Comparison of ENCODE assay signal across 9 cellular contexts in genomic region chr10:12042797-12043651, GRCh38. TPM values are rescaled to one million over a fixed set of nuclear protein-coding genes. Genes with fewer than 3 reads are reported as not detected.
DNase-seq lines count a peak whose midpoint lies in the region; ATAC-seq, FAIRE-seq and TF ChIP-seq lines count a peak whose summit lies in the region.
"Had no signal": no experiment of that assay in that cellular context is flagged by ENCODE, and none has a peak within 500 bp of the region (broad histone marks: within the 10 kb centered on the region; RNA-seq: fewer than 3 reads in every experiment).

UPF2 (minus strand) TSS chr10:12042809; CDS start chr10:12035423, 7,386 bp downstream.

- H3K4me1 ChIP-seq in kidney (ENCODE audit: control insufficient read depth in 1 of 2, insufficient read depth in 1 of 2, low read depth in 1 of 2, low read length in 2 of 2) = peaks cover 4 to 6% of the 10 kb centered on the region in 2 donors

- H3K4me1 Mint-ChIP-seq in activated CD4-positive, alpha-beta T cell treated with anti-CD3 and anti-CD28 coated beads for 36 hours = peaks cover 37% of the 10 kb centered on the region
- peaks cover 21% of the 10 kb centered on the region for H3K4me1 Mint-ChIP-seq in chondrocyte (ENCODE audit: low read depth)

- intact Hi-C loops in activated CD4-positive, alpha-beta T cell treated with anti-CD3 and anti-CD28 coated beads for 36 hours (cut with DNase I, micrococcal nuclease) = loop anchor here (1.0 to 10.0 kb wide), 13 partner anchors 25 to 1306 kb away; partner anchors contain the start of genes DHTKD1 (in 2 of the 2), MCM10 (in 2 of the 2), NUDT5 (in 2 of the 2) and SEC61A2 (in 2 of the 2)
- intact Hi-C loops in kidney (cut with DNase I) = no loop called here

- peaks cover 12% of the 10 kb centered on the region for H3K36me3 Mint-ChIP-seq in activated CD4-positive, alpha-beta T cell treated with anti-CD3 and anti-CD28 coated beads for 36 hours (ENCODE audit: low read depth)
- H3K36me3 Mint-ChIP-seq in chondrocyte (ENCODE audit: low read depth) = no peaks in the 10 kb centered on the region

- FAIRE-seq in kidney (lab: Jason Lieb, UNC) = no peak
- FAIRE-seq: endometrium had no signal

- peak within 1 kb of the TSS; percentile 100 for H3K27ac ChIP-seq in kidney (ENCODE audit: low read depth in 2 of 2, low read length in 2 of 2)

- CTCF ChIA-PET in activated CD4-positive, alpha-beta T cell treated with anti-CD3 and anti-CD28 coated beads for 36 hours (lab: Charles Lee) = interaction anchor here (0.9 to 1.2 kb wide), 5 partner anchors 26 to 153 kb away, joined by 3 to 7 read pairs (median 4); partner anchors contain the start of genes CDC123, DHTKD1 and NUDT5

- ATAC-seq in HG03457 (IDR thresholded peaks at IDR 0.05; ENCODE audit: unreplicated experiment) = peak; percentile 39
- peak; percentile 90 for ATAC-seq in activated CD4-positive, alpha-beta T cell treated with anti-CD3 and anti-CD28 coated beads for 36 hours

- DNase-seq in Ammon's horn (ENCODE audit: low spot score) (peak; percentile 97), GM19240 (ENCODE audit: insufficient read length, low spot score) (peak; percentile 72), NCI-H524 treated with DMSO at 0.1 percent for 48 hours (lab: John Stamatoyannopoulos, UW) (peak; percentile 46), chondrocyte (ENCODE audit: low spot score) (peak; percentile 99), kidney (peak; percentile 99)
- DNase-seq in activated CD4-positive, alpha-beta T cell treated with anti-CD3 and anti-CD28 coated beads for 36 hours = peak; percentile 99
- peak; percentile 95 to 96 for DNase-seq in stimulated activated CD4-positive, alpha-beta T cell treated with anti-CD3 and anti-CD28 coated beads, Interleukin-15, amount 100 ng/mL, for 1 hour (ENCODE audit: low read depth in 1 of 2, low spot score in 1 of 2)

- H3K36me3 ChIP-seq in kidney (ENCODE audit: control insufficient read depth in 1 of 2, insufficient read depth in 2 of 2, low read length in 2 of 2) = no peaks in the 10 kb centered on the region

- peak within 1 kb of the TSS; percentile 100 for H3K27ac Mint-ChIP-seq in activated CD4-positive, alpha-beta T cell treated with anti-CD3 and anti-CD28 coated beads for 36 hours
- H3K27ac Mint-ChIP-seq in chondrocyte (ENCODE audit: unreplicated experiment) = peak within 1 kb of the TSS; percentile 100

- H3K4me3 ChIP-seq in kidney (ENCODE audit: low read length in 2 of 2) = peak within 1 kb of the TSS; percentile 88 to 93

- H3K4me3 Mint-ChIP-seq in activated CD4-positive, alpha-beta T cell treated with anti-CD3 and anti-CD28 coated beads for 36 hours = peak within 1 kb of the TSS; percentile 99
- H3K4me3 Mint-ChIP-seq in chondrocyte (ENCODE audit: unreplicated experiment) = peak within 1 kb of the TSS; percentile 87

- peaks cover 2% of the 10 kb centered on the region for H3K9me3 Mint-ChIP-seq in activated CD4-positive, alpha-beta T cell treated with anti-CD3 and anti-CD28 coated beads for 36 hours (ENCODE audit: low read depth)
- H3K9me3 Mint-ChIP-seq in chondrocyte (ENCODE audit: low read depth) = peaks cover 4% of the 10 kb centered on the region

- POLR2A ChIA-PET in activated CD4-positive, alpha-beta T cell treated with anti-CD3 and anti-CD28 coated beads for 36 hours (lab: Charles Lee) = interaction anchor here (0.6 to 1.4 kb wide), 9 partner anchors 11 to 1105 kb away, joined by 3 to 7 read pairs (median 4); partner anchors contain the start of genes CDC123 and NUDT5

- H3K9ac ChIP-seq in kidney (ENCODE audit: low read length in 2 of 2) = peak within 1 kb of the TSS; percentile 81 to 91

- H3K27me3 Mint-ChIP-seq in activated CD4-positive, alpha-beta T cell treated with anti-CD3 and anti-CD28 coated beads for 36 hours = peaks cover 2% of the 10 kb centered on the region
- peaks cover 2% of the 10 kb centered on the region for H3K27me3 Mint-ChIP-seq in chondrocyte (ENCODE audit: low read depth)

- no peak for TF ChIP-seq CTCF in chondrocyte (IDR thresholded peaks at IDR 0.05)
- no peak for TF ChIP-seq CTCF in kidney (IDR thresholded peaks at IDR 0.05; ENCODE audit: borderline replicate concordance, extremely low read depth, insufficient read depth)

- H3K9me3 ChIP-seq in kidney (ENCODE audit: control insufficient read depth in 1 of 2, low read length in 2 of 2) = no peaks in the 10 kb centered on the region

RNA-seq across cellular contexts. Expression of gene UPF2, which starts in this region (rescaled TPM):
- total RNA-seq in activated CD4-positive, alpha-beta T cell treated with anti-CD3 and anti-CD28 coated beads for 36 hours = 10 to 100 TPM; 34.2 to 46.8 TPM
- total RNA-seq in chondrocyte (17.5 to 20.3 TPM (median 20.0 TPM) in 3 replicates), kidney (19.4 TPM)
- 8.4 TPM for polyA plus RNA-seq in kidney (ENCODE audit: insufficient read depth, low read depth, low replicate concordance)

Comparison
In these comparisons a context has a peak if more than half of its experiments do, and no peak if none do; other contexts are left out.
1. Peak in every context shown above with its lines: DNase-seq, ATAC-seq, H3K4me3 ChIP-seq and H3K27ac ChIP-seq.
2. DNase-seq: peak in every context shown above with its lines; median percentile 99 in activated CD4-positive, alpha-beta T cell treated with anti-CD3 and anti-CD28 coated beads for 36 hours; 99 in chondrocyte; 99 in kidney; 97 in Ammon's horn; 96 in stimulated activated CD4-positive, alpha-beta T cell treated with anti-CD3 and anti-CD28 coated beads, Interleukin-15, amount 100 ng/mL, for 1 hour; 72 in GM19240; 46 in NCI-H524 treated with DMSO at 0.1 percent for 48 hours.